In genomic region chr12:6116481-6117021, GRCh38 we compare ENCODE assay signal across 15 cellular contexts. TPM values are rescaled to one million over a fixed set of nuclear protein-coding genes. Genes with fewer than 3 reads are reported as not detected.
DNase-seq lines count a peak whose midpoint lies in the region; ATAC-seq and TF ChIP-seq lines count a peak whose summit lies in the region.
"Had no signal": no experiment of that assay in that cellular context is flagged by ENCODE, and none has a peak within 500 bp of the region (broad histone marks: within the 10 kb centered on the region; RNA-seq: fewer than 3 reads in every experiment).

No MANE protein-coding gene starts in this region.

- H3K27ac ChIP-seq in heart left ventricle: peak overlapping the region; percentile 68 to 92 (median 83)
- peak overlapping the region; percentile 40 to 70 (median 63) for H3K27ac ChIP-seq in esophagus muscularis mucosa (replicated peaks in 1 of 4)
- H3K27ac ChIP-seq in aorta (ENCODE audit: low read depth in 1 of 2, low read length in 2 of 2): no peak overlapping the region
- H3K27ac ChIP-seq: A549, tibial artery had no signal

- H3K36me3 ChIP-seq in heart left ventricle (peaks cover 0 to 34% (median 0%) of the 10 kb centered on the region in 9 donors), esophagus muscularis mucosa (peaks cover 0 to 56% (median 0%) of the 10 kb centered on the region in 4 donors), aorta (ENCODE audit: control insufficient read depth in 1 of 2, insufficient read depth in 2 of 2, low read length in 1 of 2) (no peaks in the 10 kb centered on the region)
- H3K36me3 ChIP-seq: tibial artery had no signal

- H3K4me1 ChIP-seq in heart left ventricle: peaks cover 0 to 62% (median 22%) of the 10 kb centered on the region in 12 donors
- H3K4me1 ChIP-seq in esophagus muscularis mucosa: peaks cover 0 to 7% (median 6%) of the 10 kb centered on the region in 4 donors
- H3K4me1 ChIP-seq in aorta (ENCODE audit: control insufficient read depth in 1 of 2, insufficient read depth in 2 of 2, low read length in 2 of 2): no peaks in the 10 kb centered on the region
- H3K4me1 ChIP-seq: tibial artery had no signal

- TF ChIP-seq CTCF in heart left ventricle (IDR thresholded peaks at IDR 0.05): no peak
- no peak for TF ChIP-seq CTCF in esophagus muscularis mucosa (IDR thresholded peaks at IDR 0.05)

- H3K27me3 ChIP-seq in heart left ventricle (no peaks in the 10 kb centered on the region), esophagus muscularis mucosa (no peaks in the 10 kb centered on the region), aorta (ENCODE audit: control insufficient read depth in 1 of 2, insufficient read depth in 2 of 2, low read length in 1 of 2) (no peaks in the 10 kb centered on the region)

- ATAC-seq in heart left ventricle (peak; percentile 42 to 81 (median 60)), Right ventricle myocardium inferior (no peak), aorta (ENCODE audit: low FRiP score) (peak; percentile 33), GM19397 (IDR thresholded peaks at IDR 0.05; ENCODE audit: unreplicated experiment) (no peak), GM19467 (IDR thresholded peaks at IDR 0.05; ENCODE audit: unreplicated experiment) (no peak)
- ATAC-seq: activated CD8-positive, alpha-beta T cell treated with anti-CD3 and anti-CD28 coated beads, Interleukin-2, amount 10 ng/mL, durations not matched to agents 7 days and 5 days had no signal

- peak in 4 of 5 donors; percentile 53 to 69 (median 60) for DNase-seq in heart left ventricle
- no peak for DNase-seq in Right ventricle myocardium inferior (ENCODE audit: missing footprints)
- no peak for DNase-seq in esophagus muscularis mucosa (ENCODE audit: extremely low spot score)
- DNase-seq in mesenteric fat pad (ENCODE audit: low spot score): peak; percentile 86
- no peak for DNase-seq in aorta
- DNase-seq in NOMO-1 treated with DMSO at 0.1 percent for 48 hours (lab: John Stamatoyannopoulos, UW; ENCODE audit: unreplicated experiment): no peak
- DNase-seq: activated CD8-positive, alpha-beta T cell treated with anti-CD3 and anti-CD28 coated beads, Interleukin-2, amount 10 ng/mL, durations not matched to agents 7 days and 5 days; activated naive CD4-positive, alpha-beta T cell; cortex of kidney; midbrain; NCI-H2081 had no signal

- 60 to 72% (median 67%) methylated on average over 13 to 14 of the region's 14 CpGs for WGBS in heart left ventricle, 4 donors
- 89% methylated on average over 14 of the region's 14 CpGs for WGBS in esophagus muscularis mucosa
- 74 to 80% methylated on average over 14 of the region's 14 CpGs for WGBS in aorta, 2 donors

- H3K9me3 ChIP-seq in heart left ventricle: no peaks in the 10 kb centered on the region
- H3K9me3 ChIP-seq in esophagus muscularis mucosa: no peaks in the 10 kb centered on the region
- no peaks in the 10 kb centered on the region for H3K9me3 ChIP-seq in aorta (ENCODE audit: control insufficient read depth, low read length)
- H3K9me3 ChIP-seq: A549, tibial artery had no signal

- no peak for TF ChIP-seq POLR2A in heart left ventricle (IDR thresholded peaks at IDR 0.05)
- TF ChIP-seq POLR2A in esophagus muscularis mucosa (IDR thresholded peaks at IDR 0.05; ENCODE audit: low read depth): no peak

- intact Hi-C loops in heart left ventricle (cut with DNase I): loop anchor here in 2 of 10 donors (5.0 kb wide), 1 partner anchor 39 kb away; no protein-coding TSS in a partner anchor
- intact Hi-C loops in Right ventricle myocardium inferior (cut with DNase I): no loop called here
- intact Hi-C loops in esophagus muscularis mucosa (cut with DNase I): no loop called here
- intact Hi-C loops in aorta (cut with DNase I): no loop called here

- H3K4me3 ChIP-seq in heart left ventricle (peak overlapping the region in 4 of 12 donors; percentile 2 to 20 (median 10)), esophagus muscularis mucosa (no peak overlapping the region), aorta (ENCODE audit: low read length in 2 of 2) (no peak overlapping the region)
- H3K4me3 ChIP-seq: A549, tibial artery had no signal

- peak; percentile 61 for TF ChIP-seq EP300 in esophagus muscularis mucosa (IDR thresholded peaks at IDR 0.05)

RNA-seq across cellular contexts. Expression of gene VWF, which starts 7.9 kb away (rescaled TPM):
- total RNA-seq in heart left ventricle: 100 to 1,000 TPM; 187 to 503 (median 258) TPM
- 100 to 1,000 TPM; 125 to 215 TPM for polyA plus RNA-seq in heart left ventricle
- 244 TPM for total RNA-seq in Right ventricle myocardium inferior
- total RNA-seq in esophagus muscularis mucosa: 100 to 1,000 TPM; 163 to 367 (median 253) TPM
- total RNA-seq in mesenteric fat pad: 733 TPM
- total RNA-seq in aorta: 100 to 1,000 TPM; 490 to 619 TPM
- polyA plus RNA-seq in aorta: 10 to 100 TPM in 1 of 2 donors, 1 to 10 TPM in 1; 1.3 to 37.3 TPM
- total RNA-seq: activated CD8-positive, alpha-beta T cell treated with anti-CD3 and anti-CD28 coated beads, Interleukin-2, amount 10 ng/mL, durations not matched to agents 7 days and 5 days had no signal

Comparison
In these comparisons a context has a peak if more than half of its experiments do, and no peak if none do; other contexts are left out.
1. ATAC-seq: peak in heart left ventricle (4 of 4) and aorta (single experiment); none in Right ventricle myocardium inferior (single experiment), GM19397 (single experiment) and GM19467 (single experiment).
2. DNase-seq: peak in heart left ventricle (4 of 5) and mesenteric fat pad (single experiment); none in Right ventricle myocardium inferior (single experiment), esophagus muscularis mucosa (single experiment), aorta (0 of 2) and NOMO-1 treated with DMSO at 0.1 percent for 48 hours (single experiment).
3. H3K27ac ChIP-seq: peak in heart left ventricle (12 of 12) and esophagus muscularis mucosa (4 of 4); none in aorta (0 of 2).